In genomic region chr5:141851195-141851874, GRCh38 we compare ENCODE assay signal across 10 cellular contexts. TPM values are rescaled to one million over a fixed set of nuclear protein-coding genes. Genes with fewer than 3 reads are reported as not detected.
DNase-seq lines count a peak whose midpoint lies in the region; ATAC-seq and TF ChIP-seq lines count a peak whose summit lies in the region.
"Had no signal": no experiment of that assay in that cellular context is flagged by ENCODE, and none has a peak within 500 bp of the region (broad histone marks: within the 10 kb centered on the region; RNA-seq: fewer than 3 reads in every experiment).

No MANE protein-coding gene starts in this region.

- H3K9me3 Mint-ChIP-seq in activated naive CD4-positive, alpha-beta T cell treated with anti-CD3 and anti-CD28 coated beads, Interleukin-2, amount 50 U/mL, for 24 hours = no peaks in the 10 kb centered on the region
- H3K9me3 Mint-ChIP-seq in activated B cell treated with CpG ODN at 0.5 μM for 24 hours (no peaks in the 10 kb centered on the region), immature natural killer cell (no peaks in the 10 kb centered on the region), HFFc6 (no peaks in the 10 kb centered on the region)

- DNase-seq in activated naive CD4-positive, alpha-beta T cell treated with Interleukin-2 at 50 U/mL for 16 hours = no peak
- no peak for DNase-seq in activated B cell treated with CpG ODN at 0.5 μM for 24 hours
- DNase-seq in immature natural killer cell = no peak
- DNase-seq in suprapubic skin (ENCODE audit: low spot score in 2 of 2) = no peak
- no peak for DNase-seq in stimulated activated naive CD4-positive, alpha-beta T cell (lab: John Stamatoyannopoulos, UW)
- no peak for DNase-seq in mucosa of gallbladder (ENCODE audit: low spot score)
- no peak for DNase-seq in HFFc6
- DNase-seq: NCI-H345, T-helper 9 cell had no signal

- no peak for TF ChIP-seq POLR2A in suprapubic skin (IDR thresholded peaks at IDR 0.05)

- peaks cover 9% of the 10 kb centered on the region for H3K4me1 Mint-ChIP-seq in activated naive CD4-positive, alpha-beta T cell treated with anti-CD3 and anti-CD28 coated beads, Interleukin-2, amount 50 U/mL, for 24 hours
- H3K4me1 Mint-ChIP-seq in activated B cell treated with CpG ODN at 0.5 μM for 24 hours (peaks cover 9% of the 10 kb centered on the region), immature natural killer cell (peaks cover 8 to 9% of the 10 kb centered on the region in 2 donors), HFFc6 (ENCODE audit: low read depth) (peaks cover 10% of the 10 kb centered on the region)

- CTCF ChIA-PET in activated B cell treated with CpG ODN at 0.5 μM for 24 hours (lab: Charles Lee) = no interaction called here

- H3K27me3 Mint-ChIP-seq in activated naive CD4-positive, alpha-beta T cell treated with anti-CD3 and anti-CD28 coated beads, Interleukin-2, amount 50 U/mL, for 24 hours = peaks cover 1% of the 10 kb centered on the region
- H3K27me3 Mint-ChIP-seq in activated B cell treated with CpG ODN at 0.5 μM for 24 hours = peaks cover 3% of the 10 kb centered on the region
- H3K27me3 Mint-ChIP-seq in immature natural killer cell (ENCODE audit: low read depth in 3 of 3) = peaks cover 0 to 5% (median 3%) of the 10 kb centered on the region in 3 donors
- peaks cover 6% of the 10 kb centered on the region for H3K27me3 Mint-ChIP-seq in HFFc6 (ENCODE audit: insufficient read depth)

- no peak for TF ChIP-seq EP300 in suprapubic skin (IDR thresholded peaks at IDR 0.05)

- ATAC-seq in activated B cell treated with CpG ODN at 0.5 μM for 24 hours (ENCODE audit: low read depth) = no peak

- H3K27ac ChIP-seq in suprapubic skin = peak overlapping the region; percentile 95

- no peaks in the 10 kb centered on the region for H3K9me3 ChIP-seq in suprapubic skin

- H3K27me3 ChIP-seq in suprapubic skin = no peaks in the 10 kb centered on the region

- H3K36me3 Mint-ChIP-seq in activated naive CD4-positive, alpha-beta T cell treated with anti-CD3 and anti-CD28 coated beads, Interleukin-2, amount 50 U/mL, for 24 hours = no peaks in the 10 kb centered on the region
- H3K36me3 Mint-ChIP-seq in activated B cell treated with CpG ODN at 0.5 μM for 24 hours (ENCODE audit: low read depth) = no peaks in the 10 kb centered on the region
- H3K36me3 Mint-ChIP-seq in immature natural killer cell = peaks cover 0 to 4% (median 0%) of the 10 kb centered on the region in 3 donors
- H3K36me3 Mint-ChIP-seq in HFFc6 (ENCODE audit: low read depth) = no peaks in the 10 kb centered on the region

- H3K27ac Mint-ChIP-seq in activated naive CD4-positive, alpha-beta T cell treated with anti-CD3 and anti-CD28 coated beads, Interleukin-2, amount 50 U/mL, for 24 hours = no peak overlapping the region
- no peak overlapping the region for H3K27ac Mint-ChIP-seq in activated B cell treated with CpG ODN at 0.5 μM for 24 hours
- H3K27ac Mint-ChIP-seq in immature natural killer cell = peak overlapping the region in 5 of 6 donors; percentile 20 to 84 (median 62)
- no peak overlapping the region for H3K27ac Mint-ChIP-seq in HFFc6

- intact Hi-C loops in activated B cell treated with CpG ODN at 0.5 μM for 24 hours (cut with micrococcal nuclease) = no loop called here

- H3K4me1 ChIP-seq in suprapubic skin = peaks cover 27% of the 10 kb centered on the region

- POLR2A ChIA-PET in activated B cell treated with CpG ODN at 0.5 μM for 24 hours (lab: Charles Lee) = no interaction called here

- WGBS in suprapubic skin = 75% methylated on average over 10 of the region's 10 CpGs

- TF ChIP-seq CTCF in activated B cell treated with CpG ODN at 0.5 μM for 24 hours (IDR thresholded peaks at IDR 0.05) (no peak), suprapubic skin (IDR thresholded peaks at IDR 0.05) (no peak), HFFc6 (IDR thresholded peaks at IDR 0.05) (no peak)

- no peak overlapping the region for H3K4me3 ChIP-seq in suprapubic skin

- H3K4me3 Mint-ChIP-seq in activated naive CD4-positive, alpha-beta T cell treated with anti-CD3 and anti-CD28 coated beads, Interleukin-2, amount 50 U/mL, for 24 hours = peak overlapping the region; percentile 55
- H3K4me3 Mint-ChIP-seq in activated B cell treated with CpG ODN at 0.5 μM for 24 hours (peak overlapping the region; percentile 73), immature natural killer cell (peak overlapping the region; percentile 58 to 77 (median 67)), HFFc6 (no peak overlapping the region)

- H3K36me3 ChIP-seq in suprapubic skin = peaks cover 3% of the 10 kb centered on the region

RNA-seq across cellular contexts. Expression of gene PCDH1, which starts 26.9 kb away (rescaled TPM):
- total RNA-seq in activated B cell treated with CpG ODN at 0.5 μM for 24 hours (not detected in 2 replicates), suprapubic skin (100 to 1,000 TPM in 1 of 4 donors, 10 to 100 TPM in 3; 76.2 to 122 (median 89.5) TPM), mucosa of gallbladder (90.6 TPM)
- 10 to 100 TPM; 19.0 to 26.7 (median 21.8) TPM for polyA plus RNA-seq in immature natural killer cell
- total RNA-seq in HFFc6 (2021; fragmentation: NEBNext Ultra II Directional; extraction: Animal tissue kit (Norgen Biotek cat#: 25700)) = under 1 TPM in 5 of 6 experiments, not detected in 1; 0.07 to 0.18 (median 0.07) TPM

Comparison
In these comparisons a context has a peak if more than half of its experiments do, and no peak if none do; other contexts are left out.
1. H3K27ac Mint-ChIP-seq: peak in immature natural killer cell (5 of 6); none in activated naive CD4-positive, alpha-beta T cell treated with anti-CD3 and anti-CD28 coated beads, Interleukin-2, amount 50 U/mL, for 24 hours (single experiment), activated B cell treated with CpG ODN at 0.5 μM for 24 hours (single experiment) and HFFc6 (single experiment).
2. RNA of gene PCDH1, which starts 26.9 kb away (total RNA-seq): 76.2 to 122 TPM in suprapubic skin and 90.6 TPM in mucosa of gallbladder (single experiment); 0.07 to 0.18 TPM in HFFc6 and not detected in activated B cell treated with CpG ODN at 0.5 μM for 24 hours; every median in the first group is over 10 times any median in the second.